ENCODE assay signal across 10 cellular contexts in the genomic region with DNA sequence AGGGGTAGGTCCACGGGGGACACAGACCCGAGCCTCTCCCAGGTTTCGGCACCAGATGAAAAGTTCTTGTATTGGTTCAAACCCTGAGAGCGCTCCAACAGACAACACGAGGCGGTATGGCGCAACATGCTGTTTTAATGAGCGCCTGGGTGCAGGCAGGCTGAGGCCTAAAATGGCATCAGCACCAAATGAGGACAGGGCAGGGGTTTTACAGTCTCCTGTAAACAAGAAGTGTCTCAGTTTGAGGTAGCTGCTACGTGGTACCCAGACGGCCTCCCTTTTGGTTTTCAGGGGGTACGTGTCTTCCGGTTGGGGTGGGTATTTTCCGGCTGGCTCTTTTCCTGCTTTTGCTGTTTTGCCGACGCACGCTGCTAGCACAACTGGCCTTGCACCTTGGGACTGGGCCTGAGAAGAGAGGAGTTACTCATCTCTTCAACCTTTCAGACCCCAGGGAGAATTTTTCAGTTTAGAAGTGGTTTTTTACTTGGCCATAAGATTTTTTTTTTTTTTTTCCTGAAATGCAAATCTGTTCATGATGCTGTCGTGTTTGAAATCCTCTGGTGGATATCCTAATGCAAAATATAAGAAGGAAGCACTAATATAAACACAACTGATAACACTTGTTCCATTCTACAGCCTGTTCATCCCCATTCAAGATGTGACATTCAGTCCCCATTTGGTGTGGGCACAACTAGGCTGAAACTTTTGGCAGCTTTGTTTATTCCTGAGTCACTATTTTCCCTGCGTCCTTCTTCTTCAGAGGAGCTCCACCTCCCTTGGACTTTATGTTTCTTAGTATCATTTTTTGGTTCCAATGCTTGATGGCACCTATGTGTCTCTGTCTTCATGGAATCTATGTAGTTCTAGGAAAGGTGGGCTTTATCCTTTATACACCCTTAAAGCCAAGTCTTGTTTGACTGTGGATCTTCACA. TPM values are rescaled to one million over a fixed set of nuclear protein-coding genes. Genes with fewer than 3 reads are reported as not detected.
DNase-seq lines count a peak whose midpoint lies in the region; ATAC-seq and TF ChIP-seq lines count a peak whose summit lies in the region.
"Had no signal": no experiment of that assay in that cellular context is flagged by ENCODE, and none has a peak within 500 bp of the region (broad histone marks: within the 10 kb centered on the region; RNA-seq: fewer than 3 reads in every experiment).

No MANE protein-coding gene starts in this region.

- H3K4me1 ChIP-seq in parathyroid adenoma = peaks cover 16% of the 10 kb centered on the region

- H3K27me3 ChIP-seq in parathyroid adenoma (ENCODE audit: control insufficient read depth, insufficient read depth, low read length) = no peaks in the 10 kb centered on the region

- no peaks in the 10 kb centered on the region for H3K9me3 ChIP-seq in parathyroid adenoma (ENCODE audit: control insufficient read depth, low read length)
- H3K9me3 ChIP-seq: HAP-1 had no signal

- H3K27ac ChIP-seq in parathyroid adenoma = peak overlapping the region; percentile 41

- no peak overlapping the region for H3K9ac ChIP-seq in parathyroid adenoma

- no peak overlapping the region for H3K4me3 ChIP-seq in parathyroid adenoma (ENCODE audit: low read depth, low read length)
- H3K4me3 ChIP-seq: HAP-1 had no signal

- no peaks in the 10 kb centered on the region for H3K36me3 ChIP-seq in parathyroid adenoma (ENCODE audit: control insufficient read depth, insufficient read depth, low read length)
- H3K36me3 ChIP-seq: HAP-1 had no signal

- peak; percentile 45 for ATAC-seq in GM18868 (IDR thresholded peaks at IDR 0.05; ENCODE audit: unreplicated experiment)
- ATAC-seq in GM21717 (IDR thresholded peaks at IDR 0.05; ENCODE audit: unreplicated experiment) = peak; percentile 48
- peak; percentile 35 for ATAC-seq in HG03575 (IDR thresholded peaks at IDR 0.05; ENCODE audit: extremely low read depth, insufficient number of reproducible peaks, low FRiP score, unreplicated experiment)

- TF ChIP-seq CTCF in parathyroid adenoma (IDR thresholded peaks at IDR 0.05) = no peak

- DNase-seq in NCI-H1048 (lab: John Stamatoyannopoulos, UW) (no peak), islet precursor cell (no peak), SK-N-DZ (ENCODE audit: low spot score) (no peak), head of caudate nucleus (no peak)
- DNase-seq: activated gamma-delta T cell treated with Interleukin-2 at 50 U/mL for 16 hours had no signal

- peaks cover 6% of the 10 kb centered on the region for H3K79me2 ChIP-seq in parathyroid adenoma

- no peak overlapping the region for H3K4me2 ChIP-seq in parathyroid adenoma (ENCODE audit: low read length)

- intact Hi-C loops in head of caudate nucleus (cut with DNase I) = no loop called here

- no peak overlapping the region for H2AFZ ChIP-seq in parathyroid adenoma

RNA-seq across cellular contexts. Expression of gene PPFIBP2, which starts 6.5 kb away (rescaled TPM):
- polyA plus RNA-seq in SK-N-DZ (2014; cell fraction: cytosol; rRNA removed) = 0.14 and 0.23 TPM in 2 replicates
- polyA plus RNA-seq in SK-N-DZ (2014; cell fraction: nucleus; rRNA removed) = not detected in 2 replicates

RNA-seq across cellular contexts. Expression of gene OLFML1, which starts 35.0 kb away (rescaled TPM):
- polyA plus RNA-seq in SK-N-DZ (2014; cell fraction: cytosol; rRNA removed) = not detected in 2 replicates
- polyA plus RNA-seq in SK-N-DZ (2014; cell fraction: nucleus; rRNA removed) = not detected in 2 replicates
